In genomic region chr17:62510247-62510819, GRCh38 we compare ENCODE assay signal across 7 cellular contexts. TPM values are rescaled to one million over a fixed set of nuclear protein-coding genes. Genes with fewer than 3 reads are reported as not detected.
DNase-seq lines count a peak whose midpoint lies in the region; ATAC-seq, FAIRE-seq and TF ChIP-seq lines count a peak whose summit lies in the region.
"Not testable (repeated sequence)": the region's sequence is repeated elsewhere in the genome, so short reads cannot be mapped to it uniquely, and the experiment has no call there.

No MANE protein-coding gene starts in this region.

- ATAC-seq in activated CD4-positive, alpha-beta T cell treated with anti-CD3 and anti-CD28 coated beads for 36 hours = peak; percentile 77
- ATAC-seq in esophagus mucosa = peak; percentile 74

- not testable (repeated sequence) for TF ChIP-seq CTCF in KMS-11 (conservative IDR thresholded peaks at IDR 0.05; ENCODE audit: low read depth, low read length); mesothelial cell of epicardium (IDR thresholded peaks at IDR 0.05; ENCODE audit: unreplicated experiment)

- H2AFZ ChIP-seq in KMS-11 (ENCODE audit: low read depth) = not testable (repeated sequence)

- not testable (repeated sequence) for H3K9me3 ChIP-seq in small intestine (ENCODE audit: control insufficient read depth, low read depth)

- DNase-seq in activated CD4-positive, alpha-beta T cell treated with anti-CD3 and anti-CD28 coated beads for 36 hours; activated T-helper 1 cell treated with anti-CD3 and anti-CD28 coated beads, Interleukin-12 subunit alpha, Interleukin-12 subunit beta, Interleukin-2, Interleukin-4 antibody, amounts not matched to agents 30 ng/mL and 10 ng/mL and 1 ng/mL, durations not matched to agents 14 hours and 24 hours and 36 hours (ENCODE audit: low spot score); mesothelial cell of epicardium (ENCODE audit: low spot score in 2 of 2, unreplicated experiment in 2 of 2): not testable (repeated sequence)
- DNase-seq in amniotic epithelial cell (ENCODE audit: low read depth) (peak; percentile 57), small intestine (peak; percentile 4)

- not testable (repeated sequence) for H3K4me3 Mint-ChIP-seq in activated CD4-positive, alpha-beta T cell treated with anti-CD3 and anti-CD28 coated beads for 36 hours; activated T-helper 1 cell treated with anti-CD3 and anti-CD28 coated beads, Interleukin-12 subunit alpha, Interleukin-12 subunit beta, Interleukin-2, Interleukin-4 antibody, amounts not matched to agents 30 ng/mL and 10 ng/mL and 1 ng/mL, durations not matched to agents 14 hours and 24 hours and 36 hours; mesothelial cell of epicardium

- peaks cover 39% of the 10 kb centered on the region for H3K4me1 Mint-ChIP-seq in activated CD4-positive, alpha-beta T cell treated with anti-CD3 and anti-CD28 coated beads for 36 hours
- peaks cover 26% of the 10 kb centered on the region for H3K4me1 Mint-ChIP-seq in activated T-helper 1 cell treated with anti-CD3 and anti-CD28 coated beads, Interleukin-12 subunit alpha, Interleukin-12 subunit beta, Interleukin-2, Interleukin-4 antibody, amounts not matched to agents 30 ng/mL and 10 ng/mL and 1 ng/mL, durations not matched to agents 14 hours and 24 hours and 36 hours (ENCODE audit: low read depth)
- H3K4me1 Mint-ChIP-seq in mesothelial cell of epicardium = peaks cover 11% of the 10 kb centered on the region

- not testable (repeated sequence) for H3K4me3 ChIP-seq in KMS-11 (IDR thresholded peaks at IDR 0.05; ENCODE audit: insufficient read depth, low read depth, low read length); small intestine (ENCODE audit: low read depth in 1 of 2, low read length in 2 of 2)

- intact Hi-C loops in activated CD4-positive, alpha-beta T cell treated with anti-CD3 and anti-CD28 coated beads for 36 hours (cut with DNase I, micrococcal nuclease); activated T-helper 1 cell treated with anti-CD3 and anti-CD28 coated beads, Interleukin-12 subunit alpha, Interleukin-12 subunit beta, Interleukin-2, Interleukin-4 antibody, amounts not matched to agents 30 ng/mL and 10 ng/mL and 1 ng/mL, durations not matched to agents 14 hours and 24 hours and 36 hours (cut with micrococcal nuclease): not testable (repeated sequence)

- peaks cover 90% of the 10 kb centered on the region for H3K79me2 ChIP-seq in KMS-11 (ENCODE audit: insufficient read depth, low read depth)

- not testable (repeated sequence) for H3K9ac ChIP-seq in KMS-11

- H3K27me3 ChIP-seq in KMS-11 (ENCODE audit: insufficient read depth, low read depth); small intestine (ENCODE audit: control insufficient read depth in 2 of 2, insufficient read depth in 2 of 2, low read length in 2 of 2): not testable (repeated sequence)

- FAIRE-seq in small intestine (lab: Jason Lieb, UNC) = not testable (repeated sequence)

- peak overlapping the region; percentile 47 for H3K27ac Mint-ChIP-seq in activated CD4-positive, alpha-beta T cell treated with anti-CD3 and anti-CD28 coated beads for 36 hours
- H3K27ac Mint-ChIP-seq in activated T-helper 1 cell treated with anti-CD3 and anti-CD28 coated beads, Interleukin-12 subunit alpha, Interleukin-12 subunit beta, Interleukin-2, Interleukin-4 antibody, amounts not matched to agents 30 ng/mL and 10 ng/mL and 1 ng/mL, durations not matched to agents 14 hours and 24 hours and 36 hours = peak overlapping the region; percentile 43
- peak overlapping the region; percentile 39 for H3K27ac Mint-ChIP-seq in mesothelial cell of epicardium

- H3K27ac ChIP-seq in KMS-11 = peak overlapping the region; percentile 49
- not testable (repeated sequence) for H3K27ac ChIP-seq in small intestine (ENCODE audit: low read depth in 1 of 2, low read length in 1 of 2)

- not testable (repeated sequence) for H3K27me3 Mint-ChIP-seq in activated CD4-positive, alpha-beta T cell treated with anti-CD3 and anti-CD28 coated beads for 36 hours; activated T-helper 1 cell treated with anti-CD3 and anti-CD28 coated beads, Interleukin-12 subunit alpha, Interleukin-12 subunit beta, Interleukin-2, Interleukin-4 antibody, amounts not matched to agents 30 ng/mL and 10 ng/mL and 1 ng/mL, durations not matched to agents 14 hours and 24 hours and 36 hours (ENCODE audit: insufficient read depth); mesothelial cell of epicardium (ENCODE audit: low read depth)

- H3K4me2 ChIP-seq in KMS-11 = peak overlapping the region; percentile 62

- not testable (repeated sequence) for H4K20me1 ChIP-seq in KMS-11 (ENCODE audit: insufficient read depth)

- POLR2A ChIA-PET in activated CD4-positive, alpha-beta T cell treated with anti-CD3 and anti-CD28 coated beads for 36 hours (lab: Charles Lee) = not testable (repeated sequence)

- H3K36me3 ChIP-seq in KMS-11 (ENCODE audit: insufficient read depth); small intestine (ENCODE audit: control insufficient read depth in 2 of 2, insufficient read depth in 2 of 2, low read length in 2 of 2): not testable (repeated sequence)

- 94 to 97% (median 94%) methylated on average over 2 of the region's 3 CpGs for WGBS in small intestine, 3 donors

- H3K36me3 Mint-ChIP-seq in activated CD4-positive, alpha-beta T cell treated with anti-CD3 and anti-CD28 coated beads for 36 hours (ENCODE audit: low read depth) = peaks cover 13% of the 10 kb centered on the region
- H3K36me3 Mint-ChIP-seq in activated T-helper 1 cell treated with anti-CD3 and anti-CD28 coated beads, Interleukin-12 subunit alpha, Interleukin-12 subunit beta, Interleukin-2, Interleukin-4 antibody, amounts not matched to agents 30 ng/mL and 10 ng/mL and 1 ng/mL, durations not matched to agents 14 hours and 24 hours and 36 hours (ENCODE audit: low read depth) = not testable (repeated sequence)
- peaks cover 14% of the 10 kb centered on the region for H3K36me3 Mint-ChIP-seq in mesothelial cell of epicardium

- H3K9me3 Mint-ChIP-seq in activated CD4-positive, alpha-beta T cell treated with anti-CD3 and anti-CD28 coated beads for 36 hours (ENCODE audit: low read depth); activated T-helper 1 cell treated with anti-CD3 and anti-CD28 coated beads, Interleukin-12 subunit alpha, Interleukin-12 subunit beta, Interleukin-2, Interleukin-4 antibody, amounts not matched to agents 30 ng/mL and 10 ng/mL and 1 ng/mL, durations not matched to agents 14 hours and 24 hours and 36 hours; mesothelial cell of epicardium: not testable (repeated sequence)

- CTCF ChIA-PET in activated CD4-positive, alpha-beta T cell treated with anti-CD3 and anti-CD28 coated beads for 36 hours (lab: Charles Lee) = not testable (repeated sequence)

- peaks cover 58% of the 10 kb centered on the region for H3K4me1 ChIP-seq in KMS-11 (ENCODE audit: low read depth, poor library complexity, severe bottlenecking)
- not testable (repeated sequence) for H3K4me1 ChIP-seq in small intestine (ENCODE audit: control insufficient read depth in 2 of 2, insufficient read depth in 1 of 2, low read depth in 1 of 2, low read length in 1 of 2)

RNA-seq across cellular contexts. Expression of gene TLK2, which starts 31.7 kb away (rescaled TPM):
- total RNA-seq in activated CD4-positive, alpha-beta T cell treated with anti-CD3 and anti-CD28 coated beads for 36 hours = 10 to 100 TPM; 37.4 to 60.2 TPM
- 44.0 and 50.8 TPM in 2 replicates for total RNA-seq in activated T-helper 1 cell treated with anti-CD3 and anti-CD28 coated beads, Interleukin-12 subunit alpha, Interleukin-12 subunit beta, Interleukin-2, Interleukin-4 antibody, amounts not matched to agents 30 ng/mL and 10 ng/mL and 1 ng/mL, durations not matched to agents 14 hours and 24 hours and 36 hours
- total RNA-seq in esophagus mucosa = 29.0 TPM
- total RNA-seq in mesothelial cell of epicardium = 61.6 to 67.8 TPM (median 61.9 TPM) in 3 replicates
- polyA plus RNA-seq in small intestine = 10 to 100 TPM; 13.0 to 18.6 (median 13.9) TPM
